Comparison of ENCODE assay signal across 20 cellular contexts in the genomic region with DNA sequence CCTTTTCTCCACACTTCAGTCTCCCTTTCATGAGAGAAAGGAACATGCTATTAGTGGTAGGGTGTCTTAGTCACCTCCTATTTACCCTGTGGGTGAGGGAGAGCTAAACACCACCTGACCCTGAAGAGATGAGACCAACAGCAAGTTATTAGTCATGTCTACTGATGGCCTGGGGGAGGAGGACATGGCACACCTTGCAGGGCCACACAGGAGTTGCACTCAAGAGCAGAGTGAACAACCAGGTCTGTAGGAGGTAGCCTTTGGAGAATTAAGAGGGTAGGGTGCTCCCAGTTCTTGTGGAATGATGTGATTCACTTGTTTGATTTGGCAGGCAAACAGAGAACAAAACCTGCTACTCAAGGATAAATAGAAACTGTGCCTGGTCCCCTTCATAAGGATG.
DNase-seq lines count a peak whose midpoint lies in the region; ATAC-seq, FAIRE-seq and TF ChIP-seq lines count a peak whose summit lies in the region.
"Had no signal": no experiment of that assay in that cellular context is flagged by ENCODE, and none has a peak within 500 bp of the region (broad histone marks: within the 10 kb centered on the region; RNA-seq: fewer than 3 reads in every experiment).

No MANE protein-coding gene starts in this region.

- no peak overlapping the region for H3K27ac ChIP-seq in endothelial cell of umbilical vein (ENCODE audit: insufficient read depth, low read depth, low read length)
- no peak overlapping the region for H3K27ac ChIP-seq in neuronal stem cell (replicated peaks; ENCODE audit: low read length)
- H3K27ac ChIP-seq in suprapubic skin = no peak overlapping the region
- H3K27ac ChIP-seq in right cardiac atrium (ENCODE audit: low read length) = no peak overlapping the region
- H3K27ac ChIP-seq: neutrophil, SK-N-MC had no signal

- H2AFZ ChIP-seq in endothelial cell of umbilical vein (ENCODE audit: low read depth, low read length) (no peak overlapping the region), neuronal stem cell (ENCODE audit: low read length) (no peak overlapping the region)

- TF ChIP-seq CTCF in endothelial cell of umbilical vein (IDR thresholded peaks at IDR 0.05; ENCODE audit: extremely low read depth in 1 of 2, insufficient read depth in 1 of 2, low read depth in 1 of 2, low read length in 2 of 2) (no peak), suprapubic skin (IDR thresholded peaks at IDR 0.05) (no peak)

- no peak for TF ChIP-seq EP300 in suprapubic skin (IDR thresholded peaks at IDR 0.05)

- no peak overlapping the region for H4K91ac ChIP-seq in neuronal stem cell (ENCODE audit: low read depth, low read length, poor library complexity)

- no peak overlapping the region for H2BK15ac ChIP-seq in neuronal stem cell (ENCODE audit: low read length)

- DNase-seq in DMS53 treated with DMSO at 0.1 percent for 48 hours (lab: John Stamatoyannopoulos, UW; ENCODE audit: unreplicated experiment) (peak; percentile 44), NCI-H146 treated with DMSO at 0.1 percent for 48 hours (lab: John Stamatoyannopoulos, UW; ENCODE audit: unreplicated experiment) (peak; percentile 66), endothelial cell of umbilical vein (ENCODE audit: low read depth, low spot score) (peak; percentile 5), neuronal stem cell (ENCODE audit: low spot score) (no peak), UCSD-AML1 (lab: John Stamatoyannopoulos, UW; ENCODE audit: unreplicated experiment) (no peak), anterior cingulate cortex (lab: John Stamatoyannopoulos, UW) (no peak), suprapubic skin (ENCODE audit: low spot score in 2 of 2) (no peak), right cardiac atrium (no peak)
- DNase-seq: activated CD4-positive, CD25-positive, alpha-beta regulatory T cell; activated naive CD4-positive, alpha-beta T cell treated with Interleukin-2 at 50 U/mL for 16 hours; cerebellar nuclear complex; DMS 273 treated with DMSO at 0.1 percent for 48 hours; erythroblast; hypothalamus; KBM-7; NCI-H1694; NCI-H748 treated with DMSO at 0.1 percent for 48 hours; stimulated activated CD4-positive, alpha-beta T cell treated with anti-CD3 and anti-CD28 coated beads, Interleukin-12 subunit alpha, Interleukin-12 subunit beta, amount 100 ng/mL, for 4 hours had no signal

- H2BK5ac ChIP-seq in neuronal stem cell (ENCODE audit: low read length) = no peak overlapping the region

- H3K79me2 ChIP-seq in endothelial cell of umbilical vein (ENCODE audit: control insufficient read depth, insufficient read depth, low read length) = no peaks in the 10 kb centered on the region

- no peak for ATAC-seq in right cardiac atrium

- H3K36me3 ChIP-seq in endothelial cell of umbilical vein (ENCODE audit: control insufficient read depth in 2 of 2, extremely low read depth in 1 of 2, insufficient read depth in 2 of 2, low read length in 2 of 2) (no peaks in the 10 kb centered on the region), neuronal stem cell (replicated peaks in 1 of 2; ENCODE audit: control insufficient read depth in 2 of 2, insufficient read depth in 2 of 2, low read length in 2 of 2) (no peaks in the 10 kb centered on the region), suprapubic skin (no peaks in the 10 kb centered on the region)
- H3K36me3 ChIP-seq: neutrophil had no signal

- dilution Hi-C loops in endothelial cell of umbilical vein (cut with MboI; ENCODE audit: extremely low pct_ligation_motif_present, low sequenced_read_pairs) = no loop called here

- intact Hi-C loops in endothelial cell of umbilical vein (cut with micrococcal nuclease) = loop anchor here (5.0 kb wide), 1 partner anchor 85 kb away; a partner anchor contains a TSS
- intact Hi-C loops in right cardiac atrium (cut with DNase I) = no loop called here

- H4K20me1 ChIP-seq in endothelial cell of umbilical vein (replicated peaks; ENCODE audit: control insufficient read depth, extremely low read depth, insufficient read depth, low read length) = no peaks in the 10 kb centered on the region

- no peak for FAIRE-seq in endothelial cell of umbilical vein (lab: Jason Lieb, UNC)

- H2BK120ac ChIP-seq in neuronal stem cell (ENCODE audit: low read depth, low read length) = no peak overlapping the region

- TF ChIP-seq POLR2A in endothelial cell of umbilical vein (IDR thresholded peaks at IDR 0.05; ENCODE audit: low read depth, low read length) = no peak
- no peak for TF ChIP-seq POLR2A in suprapubic skin (IDR thresholded peaks at IDR 0.05)

- H4K8ac ChIP-seq in neuronal stem cell (ENCODE audit: low read depth, low read length) = peak overlapping the region; percentile 25

- H3K9me3 ChIP-seq in endothelial cell of umbilical vein (replicated peaks; ENCODE audit: control insufficient read depth, insufficient read depth, low read length) (no peaks in the 10 kb centered on the region), neuronal stem cell (replicated peaks in 1 of 2; ENCODE audit: control insufficient read depth in 2 of 2, insufficient read depth in 1 of 2, low read depth in 1 of 2, low read length in 2 of 2) (no peaks in the 10 kb centered on the region), suprapubic skin (no peaks in the 10 kb centered on the region), right cardiac atrium (ENCODE audit: control insufficient read depth, low read length) (no peaks in the 10 kb centered on the region)
- H3K9me3 ChIP-seq: neutrophil had no signal

- no peaks in the 10 kb centered on the region for H3K9me1 ChIP-seq in endothelial cell of umbilical vein (replicated peaks; ENCODE audit: control insufficient read depth, extremely low read depth, insufficient read depth, low read length)

- no peak overlapping the region for H3K4ac ChIP-seq in neuronal stem cell (ENCODE audit: low read length)

- no peak overlapping the region for H2BK12ac ChIP-seq in neuronal stem cell (ENCODE audit: low read length)

- H3K23ac ChIP-seq in neuronal stem cell (ENCODE audit: low read depth, low read length, poor library complexity) = no peak overlapping the region

- POLR2A ChIA-PET in endothelial cell of umbilical vein (lab: Charles Lee) = no interaction called here

- H3K4me2 ChIP-seq in endothelial cell of umbilical vein (ENCODE audit: insufficient read depth, low read length) (no peak overlapping the region), neuronal stem cell (ENCODE audit: insufficient read depth, low read length, poor library complexity, severe bottlenecking) (no peak overlapping the region)

- CTCF ChIA-PET in endothelial cell of umbilical vein (lab: Charles Lee) = no interaction called here

- no peaks in the 10 kb centered on the region for H3K79me1 ChIP-seq in neuronal stem cell (ENCODE audit: low read depth, low read length)

- H3K9ac ChIP-seq in endothelial cell of umbilical vein (replicated peaks; ENCODE audit: extremely low read depth, insufficient read depth, low read length) = no peak overlapping the region
- H3K9ac ChIP-seq in neuronal stem cell (ENCODE audit: low read depth, low read length, poor library complexity) = no peak overlapping the region

- H2AK5ac ChIP-seq in neuronal stem cell (ENCODE audit: low read depth, low read length) = no peak overlapping the region

- H3K4me3 ChIP-seq in endothelial cell of umbilical vein (replicated peaks in 1 of 3; ENCODE audit: insufficient read depth in 1 of 3, low read depth in 1 of 3, low read length in 3 of 3) (no peak overlapping the region), neuronal stem cell (ENCODE audit: low read length in 2 of 2) (no peak overlapping the region), suprapubic skin (no peak overlapping the region), right cardiac atrium (ENCODE audit: low read length) (no peak overlapping the region)
- H3K4me3 ChIP-seq: SK-N-MC had no signal

- no peak overlapping the region for H3K14ac ChIP-seq in neuronal stem cell (ENCODE audit: low read length)

- no TSS peak for BruUV-seq in endothelial cell of umbilical vein (replicated peaks; lab: Mats Ljungman, UMichigan)

- no peaks in the 10 kb centered on the region for H3K27me3 ChIP-seq in endothelial cell of umbilical vein (ENCODE audit: control insufficient read depth in 2 of 2, insufficient read depth in 2 of 2, low read length in 2 of 2)
- no peaks in the 10 kb centered on the region for H3K27me3 ChIP-seq in neuronal stem cell (ENCODE audit: control insufficient read depth in 3 of 3, insufficient read depth in 3 of 3, low read depth in 1 of 3, low read length in 3 of 3)
- H3K27me3 ChIP-seq in suprapubic skin = no peaks in the 10 kb centered on the region
- no peaks in the 10 kb centered on the region for H3K27me3 ChIP-seq in right cardiac atrium (ENCODE audit: control insufficient read depth, insufficient read depth)

- no peak overlapping the region for H3K18ac ChIP-seq in neuronal stem cell (ENCODE audit: low read length)

- peaks cover 12% of the 10 kb centered on the region for H3K4me1 ChIP-seq in endothelial cell of umbilical vein (ENCODE audit: control insufficient read depth, extremely low read depth, insufficient read depth, low read length)
- no peaks in the 10 kb centered on the region for H3K4me1 ChIP-seq in neuronal stem cell (ENCODE audit: control insufficient read depth in 2 of 2, insufficient read depth in 1 of 2, low read depth in 1 of 2, low read length in 2 of 2)
- H3K4me1 ChIP-seq in suprapubic skin = no peaks in the 10 kb centered on the region
- no peaks in the 10 kb centered on the region for H3K4me1 ChIP-seq in right cardiac atrium (ENCODE audit: control insufficient read depth, insufficient read depth, low read length)

TF ChIP-seq in endothelial cell of umbilical vein, 7 proteins besides CTCF, POLR2A, EP300 and RAD21:
- TF ChIP-seq MYC (IDR thresholded peaks at IDR 0.05; ENCODE audit: low read depth, low read length) = no peak
- TF ChIP-seq POLR2AphosphoS5 (IDR thresholded peaks at IDR 0.05; ENCODE audit: insufficient read depth, low read depth, low read length) = no peak
- TF ChIP-seq, protein P1, sequence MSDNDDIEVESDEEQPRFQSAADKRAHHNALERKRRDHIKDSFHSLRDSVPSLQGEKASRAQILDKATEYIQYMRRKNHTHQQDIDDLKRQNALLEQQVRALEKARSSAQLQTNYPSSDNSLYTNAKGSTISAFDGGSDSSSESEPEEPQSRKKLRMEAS (IDR thresholded peaks at IDR 0.05; ENCODE audit: insufficient read depth, insufficient read length) = no peak
- TF ChIP-seq EZH2 (IDR thresholded peaks at IDR 0.05; ENCODE audit: borderline replicate concordance, low read depth, low read length, severe bottlenecking) = no peak
- TF ChIP-seq JUN (IDR thresholded peaks at IDR 0.05; ENCODE audit: borderline replicate concordance, insufficient read depth, insufficient read length, low read depth) = no peak
- TF ChIP-seq FOS (IDR thresholded peaks at IDR 0.05; ENCODE audit: borderline replicate concordance, insufficient read depth, low read length) = no peak
- no peak for TF ChIP-seq GATA2 (IDR thresholded peaks at IDR 0.05; ENCODE audit: insufficient read depth, insufficient read length, low read depth, low read length)

Comparison
In these comparisons a context has a peak if more than half of its experiments do, and no peak if none do; other contexts are left out.
1. DNase-seq: peak in DMS53 treated with DMSO at 0.1 percent for 48 hours (single experiment), NCI-H146 treated with DMSO at 0.1 percent for 48 hours (single experiment) and endothelial cell of umbilical vein (single experiment); none in neuronal stem cell (single experiment), UCSD-AML1 (single experiment), anterior cingulate cortex (0 of 58), suprapubic skin (0 of 2) and right cardiac atrium (0 of 3).